11 cellular contexts compared by ENCODE assay signal in genomic region chr22:37185646-37186227, GRCh38. TPM values are rescaled to one million over a fixed set of nuclear protein-coding genes. Genes with fewer than 3 reads are reported as not detected.
DNase-seq lines count a peak whose midpoint lies in the region; ATAC-seq and TF ChIP-seq lines count a peak whose summit lies in the region.
"Had no signal": no experiment of that assay in that cellular context is flagged by ENCODE, and none has a peak within 500 bp of the region (broad histone marks: within the 10 kb centered on the region; RNA-seq: fewer than 3 reads in every experiment).

No MANE protein-coding gene starts in this region.

- H3K27ac ChIP-seq in CD4-positive, alpha-beta memory T cell (ENCODE audit: low read depth, low read length): peak overlapping the region; percentile 31
- H3K27ac ChIP-seq: prostate gland had no signal

- no peaks in the 10 kb centered on the region for H3K27me3 Mint-ChIP-seq in CD4-positive, alpha-beta memory T cell
- H3K27me3 Mint-ChIP-seq in IgD-negative memory B cell (peaks cover 1% of the 10 kb centered on the region), osteocyte (ENCODE audit: unreplicated experiment) (no peaks in the 10 kb centered on the region), WTC11 (ENCODE audit: low read depth) (no peaks in the 10 kb centered on the region; the same call in 1 of the 2 replicates)
- no peaks in the 10 kb centered on the region for H3K27me3 Mint-ChIP-seq in effector memory CD8-positive, alpha-beta T cell

- peak overlapping the region in 1 of 2 donors; percentile 1 for H3K4me3 ChIP-seq in CD4-positive, alpha-beta memory T cell (ENCODE audit: low read length in 2 of 2)
- H3K4me3 ChIP-seq in HAP-1: no peak overlapping the region
- H3K4me3 ChIP-seq: gastroesophageal sphincter, prostate gland had no signal

- CTCF ChIA-PET in CD4-positive, alpha-beta memory T cell (lab: Charles Lee; ENCODE audit: partially characterized antibody): interaction anchor here (1.3 kb wide), 1 partner anchor 22 kb away, joined by 3 read pairs; no protein-coding TSS in a partner anchor
- CTCF ChIA-PET in WTC11 (lab: Charles Lee): interaction anchor here (1.8 to 4.2 kb wide), 2 partner anchors 14 to 19 kb away, joined by 4 to 23 read pairs; no protein-coding TSS in a partner anchor

- TF ChIP-seq CTCF in osteocyte (IDR thresholded peaks at IDR 0.05) (no peak), WTC11 (IDR thresholded peaks at IDR 0.05) (no peak)

- in situ Hi-C loops in HAP-1 (cut with MboI; ENCODE audit: low sequenced_read_pairs): no loop called here

- H3K27ac Mint-ChIP-seq in CD4-positive, alpha-beta memory T cell: peak overlapping the region; percentile 48 to 95 (median 85)
- peak overlapping the region in 2 of 3 donors; percentile 39 to 59 for H3K27ac Mint-ChIP-seq in IgD-negative memory B cell
- H3K27ac Mint-ChIP-seq in effector memory CD8-positive, alpha-beta T cell: peak overlapping the region; percentile 80 to 81
- no peak overlapping the region for H3K27ac Mint-ChIP-seq in osteocyte (ENCODE audit: unreplicated experiment)
- no peak overlapping the region for H3K27ac Mint-ChIP-seq in WTC11

- H3K36me3 Mint-ChIP-seq in CD4-positive, alpha-beta memory T cell: peaks cover 0 to 2% of the 10 kb centered on the region in 2 donors
- H3K36me3 Mint-ChIP-seq in IgD-negative memory B cell: peaks cover 5% of the 10 kb centered on the region
- H3K36me3 Mint-ChIP-seq in effector memory CD8-positive, alpha-beta T cell (ENCODE audit: insufficient read depth): no peaks in the 10 kb centered on the region
- H3K36me3 Mint-ChIP-seq in osteocyte (ENCODE audit: unreplicated experiment): peaks cover 11% of the 10 kb centered on the region
- peaks cover 5% of the 10 kb centered on the region for H3K36me3 Mint-ChIP-seq in WTC11

- H3K36me3 ChIP-seq in CD4-positive, alpha-beta memory T cell (ENCODE audit: insufficient read depth, low read length): no peaks in the 10 kb centered on the region
- H3K36me3 ChIP-seq in HAP-1 (replicated peaks): no peaks in the 10 kb centered on the region
- H3K36me3 ChIP-seq: prostate gland had no signal

- no peaks in the 10 kb centered on the region for H3K27me3 ChIP-seq in CD4-positive, alpha-beta memory T cell (ENCODE audit: insufficient read depth, low read length)
- H3K27me3 ChIP-seq in HAP-1 (ENCODE audit: low read depth): 0 out of 2 replicates have a peak, but pooled peaks cover 2% of the 10 kb centered on the region
- H3K27me3 ChIP-seq: gastroesophageal sphincter had no signal

- DNase-seq in CD4-positive, alpha-beta memory T cell: no peak
- DNase-seq in effector memory CD8-positive, alpha-beta T cell: no peak
- no peak for DNase-seq in osteocyte (ENCODE audit: extremely low spot score, unreplicated experiment)
- DNase-seq in middle frontal gyrus (ENCODE audit: extremely low spot score, low spot score): no peak
- DNase-seq in HAP-1 (ENCODE audit: low spot score in 2 of 2): no peak
- DNase-seq in WTC11 (ENCODE audit: low spot score): no peak
- DNase-seq: midbrain, NCI-H748 treated with DMSO at 0.1 percent for 48 hours had no signal

- peaks cover 61% of the 10 kb centered on the region for H3K4me1 ChIP-seq in CD4-positive, alpha-beta memory T cell (ENCODE audit: insufficient read depth, low read length)
- H3K4me1 ChIP-seq in HAP-1: no peaks in the 10 kb centered on the region; the same call in 1 of the 2 replicates

- intact Hi-C loops in CD4-positive, alpha-beta memory T cell (cut with micrococcal nuclease): loop anchor here (2.0 kb wide), 1 partner anchor 23 kb away; no protein-coding TSS in a partner anchor

- POLR2A ChIA-PET in CD4-positive, alpha-beta memory T cell (lab: Charles Lee; ENCODE audit: partially characterized antibody): interaction anchor here (0.8 to 3.4 kb wide), 9 partner anchors 8 to 65 kb away, joined by 3 to 26 read pairs (median 4); partner anchors contain the start of gene RAC2
- POLR2A ChIA-PET in WTC11 (lab: Charles Lee): no interaction called here

- peak overlapping the region in 7 of 8 donors; percentile 61 to 87 (median 79) for H3K4me3 Mint-ChIP-seq in CD4-positive, alpha-beta memory T cell
- H3K4me3 Mint-ChIP-seq in IgD-negative memory B cell (no peak overlapping the region), osteocyte (ENCODE audit: unreplicated experiment) (peak overlapping the region; percentile 63), WTC11 (no peak overlapping the region)
- H3K4me3 Mint-ChIP-seq in effector memory CD8-positive, alpha-beta T cell: peak overlapping the region; percentile 64

- peaks cover 0 to 2% (median 0%) of the 10 kb centered on the region in 8 donors for H3K9me3 Mint-ChIP-seq in CD4-positive, alpha-beta memory T cell
- H3K9me3 Mint-ChIP-seq in IgD-negative memory B cell (no peaks in the 10 kb centered on the region), osteocyte (ENCODE audit: unreplicated experiment) (no peaks in the 10 kb centered on the region), WTC11 (peaks cover 4% of the 10 kb centered on the region; the same call in 1 of the 2 replicates)
- no peaks in the 10 kb centered on the region for H3K9me3 Mint-ChIP-seq in effector memory CD8-positive, alpha-beta T cell

- ATAC-seq in effector memory CD8-positive, alpha-beta T cell (replicated peaks): peak; percentile 20
- ATAC-seq in WTC11: no peak
- ATAC-seq: gastroesophageal sphincter had no signal

- H3K9me3 ChIP-seq in CD4-positive, alpha-beta memory T cell (ENCODE audit: control insufficient read depth in 1 of 2, low read length in 2 of 2): no peaks in the 10 kb centered on the region
- H3K9me3 ChIP-seq in HAP-1: no peaks in the 10 kb centered on the region
- H3K9me3 ChIP-seq: gastroesophageal sphincter, prostate gland had no signal

- peaks cover 24 to 56% (median 40%) of the 10 kb centered on the region in 4 donors for H3K4me1 Mint-ChIP-seq in CD4-positive, alpha-beta memory T cell
- H3K4me1 Mint-ChIP-seq in IgD-negative memory B cell (peaks cover 6 to 14% (median 9%) of the 10 kb centered on the region in 3 donors), osteocyte (ENCODE audit: unreplicated experiment) (peaks cover 34% of the 10 kb centered on the region), WTC11 (peaks cover 49% of the 10 kb centered on the region)
- peaks cover 46 to 57% of the 10 kb centered on the region in 2 donors for H3K4me1 Mint-ChIP-seq in effector memory CD8-positive, alpha-beta T cell (ENCODE audit: low read depth in 2 of 2)

TF ChIP-seq in WTC11, 78 proteins besides CTCF, POLR2A, EP300 and RAD21 (continues in another document):
- TF ChIP-seq CBFB (CRISPR knock-in tag; IDR thresholded peaks at IDR 0.05; ENCODE audit: low read depth) (no peak), NR3C1 (CRISPR knock-in tag; conservative IDR thresholded peaks at IDR 0.05; ENCODE audit: low read depth) (no peak), E2F5 (CRISPR knock-in tag; IDR thresholded peaks at IDR 0.05) (no peak), ZNF512 (CRISPR knock-in tag; IDR thresholded peaks at IDR 0.05; ENCODE audit: borderline replicate concordance) (no peak), NFATC4 (CRISPR knock-in tag; IDR thresholded peaks at IDR 0.05) (no peak), ZNF671 (CRISPR knock-in tag; IDR thresholded peaks at IDR 0.05) (no peak), EMX1 (CRISPR knock-in tag; IDR thresholded peaks at IDR 0.05) (no peak)

RNA-seq across cellular contexts. Expression of gene C1QTNF6, which starts 2.3 kb away (rescaled TPM):
- total RNA-seq in CD4-positive, alpha-beta memory T cell: 10 to 100 TPM; 23.1 to 24.8 TPM
- polyA plus RNA-seq in CD4-positive, alpha-beta memory T cell: under 1 TPM; 0.49 to 0.89 TPM
- polyA plus RNA-seq in IgD-negative memory B cell: 1.0 TPM
- total RNA-seq in osteocyte: 36.4 and 36.5 TPM in 2 replicates
- total RNA-seq in WTC11 (2021): 5.7 to 6.4 TPM (median 5.9 TPM) in 3 replicates

RNA-seq across cellular contexts. Expression of gene SSTR3, which starts 26.5 kb away (rescaled TPM):
- total RNA-seq in CD4-positive, alpha-beta memory T cell: 1 to 10 TPM; 8.2 to 9.3 TPM
- 1 to 10 TPM in 1 of 2 donors, under 1 TPM in 1; 0.50 to 1.4 TPM for polyA plus RNA-seq in CD4-positive, alpha-beta memory T cell
- 0.95 TPM for polyA plus RNA-seq in IgD-negative memory B cell
- not detected in 2 replicates for total RNA-seq in osteocyte
- 0.21 to 0.25 TPM (median 0.22 TPM) in 3 replicates for total RNA-seq in WTC11 (2021)
- total RNA-seq: gastroesophageal sphincter had no signal

RNA-seq across cellular contexts. Expression of gene IL2RB, which starts 36.0 kb away (rescaled TPM):
- total RNA-seq in CD4-positive, alpha-beta memory T cell: 10 to 100 TPM; 55.4 to 63.8 TPM
- 100 to 1,000 TPM in 1 of 2 donors, 10 to 100 TPM in 1; 37.6 to 107 TPM for polyA plus RNA-seq in CD4-positive, alpha-beta memory T cell
- 13.2 TPM for polyA plus RNA-seq in IgD-negative memory B cell
- total RNA-seq in osteocyte (0.10 TPM in 1 of 2 replicates, not detected in the other), WTC11 (2021) (0.92 to 1.4 TPM (median 1.1 TPM) in 3 replicates)

RNA-seq across cellular contexts. Expression of gene RAC2, which starts 58.3 kb away (rescaled TPM):
- 100 to 1,000 TPM; 304 to 318 TPM for total RNA-seq in CD4-positive, alpha-beta memory T cell
- 100 to 1,000 TPM; 724 to 917 TPM for polyA plus RNA-seq in CD4-positive, alpha-beta memory T cell
- 1,067 TPM for polyA plus RNA-seq in IgD-negative memory B cell
- not detected in 2 replicates for total RNA-seq in osteocyte
- total RNA-seq in WTC11 (2021): 3.6 to 4.9 TPM (median 4.9 TPM) in 3 replicates

Comparison
In these comparisons a context has a peak if more than half of its experiments do, and no peak if none do; other contexts are left out.
1. H3K27ac Mint-ChIP-seq: peak in CD4-positive, alpha-beta memory T cell (7 of 7), IgD-negative memory B cell (2 of 3) and effector memory CD8-positive, alpha-beta T cell (2 of 2); none in osteocyte (single experiment) and WTC11 (single experiment).
2. H3K4me3 Mint-ChIP-seq: peak in CD4-positive, alpha-beta memory T cell (7 of 8), effector memory CD8-positive, alpha-beta T cell (2 of 2) and osteocyte (single experiment); none in IgD-negative memory B cell (0 of 4) and WTC11 (single experiment).
3. RNA of gene IL2RB, which starts 36.0 kb away (total RNA-seq): 55.4 to 63.8 TPM in CD4-positive, alpha-beta memory T cell; 0.92 to 1.4 TPM in WTC11 and 0.10 TPM in osteocyte; every median in the first group is over 10 times any median in the second.